ENCODE assay signal across 1 cellular context in the genomic region with DNA sequence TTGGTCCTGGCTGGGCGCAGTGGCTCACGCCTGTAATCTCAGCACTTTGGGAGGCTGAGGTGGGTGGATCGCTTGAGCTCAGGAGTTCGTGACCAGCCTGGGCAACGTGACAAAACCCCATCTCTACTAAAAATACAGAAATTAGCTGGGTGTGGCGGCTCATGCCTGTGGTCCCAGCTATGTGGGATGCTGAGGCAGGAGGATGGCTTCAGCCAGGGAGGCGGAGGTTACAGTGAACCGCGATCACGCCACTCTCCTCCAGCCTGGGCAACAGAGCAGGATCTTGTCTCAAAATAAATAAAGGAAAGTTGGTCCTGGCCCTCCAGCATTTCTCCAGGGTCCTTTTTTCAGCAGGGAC.
TF ChIP-seq lines count a peak whose summit lies in the region.

No MANE protein-coding gene starts in this region.

TF ChIP-seq in HEK293, 187 proteins besides CTCF, POLR2A, EP300 and RAD21 (continued from another document):
- TF ChIP-seq, protein P1, sequence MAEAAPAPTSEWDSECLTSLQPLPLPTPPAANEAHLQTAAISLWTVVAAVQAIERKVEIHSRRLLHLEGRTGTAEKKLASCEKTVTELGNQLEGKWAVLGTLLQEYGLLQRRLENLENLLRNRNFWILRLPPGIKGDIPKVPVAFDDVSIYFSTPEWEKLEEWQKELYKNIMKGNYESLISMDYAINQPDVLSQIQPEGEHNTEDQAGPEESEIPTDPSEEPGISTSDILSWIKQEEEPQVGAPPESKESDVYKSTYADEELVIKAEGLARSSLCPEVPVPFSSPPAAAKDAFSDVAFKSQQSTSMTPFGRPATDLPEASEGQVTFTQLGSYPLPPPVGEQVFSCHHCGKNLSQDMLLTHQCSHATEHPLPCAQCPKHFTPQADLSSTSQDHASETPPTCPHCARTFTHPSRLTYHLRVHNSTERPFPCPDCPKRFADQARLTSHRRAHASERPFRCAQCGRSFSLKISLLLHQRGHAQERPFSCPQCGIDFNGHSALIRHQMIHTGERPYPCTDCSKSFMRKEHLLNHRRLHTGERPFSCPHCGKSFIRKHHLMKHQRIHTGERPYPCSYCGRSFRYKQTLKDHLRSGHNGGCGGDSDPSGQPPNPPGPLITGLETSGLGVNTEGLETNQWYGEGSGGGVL (tag by site-specific recombination; IDR thresholded peaks at IDR 0.05): no peak
- no peak for TF ChIP-seq ZNF341 (tag by site-specific recombination; IDR thresholded peaks at IDR 0.05; ENCODE audit: low read depth)
- TF ChIP-seq SCRT2 (tag by site-specific recombination; IDR thresholded peaks at IDR 0.05): no peak
- TF ChIP-seq ZNF664 (tag by site-specific recombination; IDR thresholded peaks at IDR 0.05): no peak
- no peak for TF ChIP-seq ZNF335 (tag by site-specific recombination; conservative IDR thresholded peaks at IDR 0.05)
- peak; percentile 31 for TF ChIP-seq KLF1 (tag by site-specific recombination; IDR thresholded peaks at IDR 0.05)
